ENCODE assay signal across 24 cellular contexts in the genomic region with DNA sequence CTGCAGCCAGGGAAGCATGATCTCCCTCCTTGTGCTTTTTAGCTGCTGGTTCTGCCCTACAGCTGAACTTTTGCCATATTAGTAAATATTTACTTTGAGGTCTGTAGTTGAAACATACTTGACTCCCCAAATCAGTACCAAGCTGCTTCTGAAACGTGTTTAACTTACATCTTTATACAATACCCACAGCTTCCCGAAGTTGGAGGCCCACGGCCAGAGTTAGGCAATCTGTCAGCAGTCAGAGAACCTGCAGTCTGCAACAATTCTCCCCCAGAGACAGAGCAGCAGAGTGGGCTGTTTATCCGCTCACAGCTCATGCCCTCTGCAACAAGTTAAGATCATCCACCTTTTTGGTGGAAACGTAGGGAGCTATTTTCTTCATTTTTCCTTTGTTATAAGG. TPM values are rescaled to one million over a fixed set of nuclear protein-coding genes. Genes with fewer than 3 reads are reported as not detected.
DNase-seq lines count a peak whose midpoint lies in the region; ATAC-seq and TF ChIP-seq lines count a peak whose summit lies in the region.
"Had no signal": no experiment of that assay in that cellular context is flagged by ENCODE, and none has a peak within 500 bp of the region (broad histone marks: within the 10 kb centered on the region; RNA-seq: fewer than 3 reads in every experiment).

No MANE protein-coding gene starts in this region.

- H3K4me3 Mint-ChIP-seq in GM23338 (no peak overlapping the region), progenitor cell of endocrine pancreas (ENCODE audit: low read depth) (peak overlapping the region; percentile 15)
- H3K4me3 Mint-ChIP-seq: CD4-positive, CD25-positive, alpha-beta regulatory T cell had no signal

- H3K36me3 Mint-ChIP-seq in GM23338 (ENCODE audit: low read depth) (no peaks in the 10 kb centered on the region), progenitor cell of endocrine pancreas (ENCODE audit: insufficient read depth) (peaks cover 5% of the 10 kb centered on the region)
- H3K36me3 Mint-ChIP-seq: CD4-positive, CD25-positive, alpha-beta regulatory T cell had no signal

- H3K36me3 ChIP-seq in GM23338 (ENCODE audit: insufficient read depth), result no peaks in the 10 kb centered on the region
- H3K36me3 ChIP-seq: BLaER1 had no signal

- H3K27me3 Mint-ChIP-seq in GM23338 (ENCODE audit: insufficient read depth, low read depth, poor library complexity) (peaks cover 19% of the 10 kb centered on the region), progenitor cell of endocrine pancreas (no peaks in the 10 kb centered on the region)

- peaks cover 27% of the 10 kb centered on the region for H3K27me3 ChIP-seq in GM23338 (ENCODE audit: insufficient read depth)
- H3K27me3 ChIP-seq: BLaER1 had no signal

- H4K20me1 ChIP-seq in GM23338 (replicated peaks; ENCODE audit: insufficient read depth), result no peaks in the 10 kb centered on the region
- H4K20me1 ChIP-seq: BLaER1 had no signal

- no peaks in the 10 kb centered on the region for H3K9me3 Mint-ChIP-seq in GM23338
- H3K9me3 Mint-ChIP-seq in progenitor cell of endocrine pancreas (ENCODE audit: low read depth), result no peaks in the 10 kb centered on the region

- no peak overlapping the region for H3K4me2 ChIP-seq in GM23338
- H3K4me2 ChIP-seq: BLaER1, PC-9 had no signal

- no peak overlapping the region for H3K27ac Mint-ChIP-seq in GM23338
- H3K27ac Mint-ChIP-seq in progenitor cell of endocrine pancreas, result peak overlapping the region; percentile 43

- no peak for ATAC-seq in GM23338
- ATAC-seq: HCT116, Right ventricle myocardium inferior had no signal

- no peaks in the 10 kb centered on the region for H3K79me2 ChIP-seq in GM23338 (replicated peaks; ENCODE audit: insufficient read depth)

- H3K4me1 Mint-ChIP-seq in GM23338, result peaks cover 26% of the 10 kb centered on the region
- peaks cover 36% of the 10 kb centered on the region for H3K4me1 Mint-ChIP-seq in progenitor cell of endocrine pancreas (ENCODE audit: low read depth)

- TF ChIP-seq CTCF in GM23338 (conservative IDR thresholded peaks at IDR 0.05; ENCODE audit: low read depth in 2 of 2), result no peak
- no peak for TF ChIP-seq CTCF in progenitor cell of endocrine pancreas (IDR thresholded peaks at IDR 0.05; ENCODE audit: unreplicated experiment)

- H3K4me3 ChIP-seq in GM23338, result no peak overlapping the region
- H3K4me3 ChIP-seq: BLaER1, PC-9 had no signal

- no peak overlapping the region for H3K27ac ChIP-seq in GM23338 (ENCODE audit: low read depth)
- H3K27ac ChIP-seq: BLaER1, HL-60, PC-9 had no signal

- H3K4me1 ChIP-seq in GM23338 (ENCODE audit: insufficient read depth), result peaks cover 6% of the 10 kb centered on the region
- H3K4me1 ChIP-seq: BLaER1 had no signal

- no peaks in the 10 kb centered on the region for H3K9me2 ChIP-seq in GM23338 (ENCODE audit: insufficient read depth)

- peak overlapping the region; percentile 61; the same call in 1 of the 2 replicates for H2AFZ ChIP-seq in GM23338
- H2AFZ ChIP-seq: PC-9 had no signal

- DNase-seq in NCI-H1105 treated with DMSO at 0.1 percent for 48 hours (lab: John Stamatoyannopoulos, UW) (peak; percentile 11), NCI-H1105 (lab: John Stamatoyannopoulos, UW) (no peak), GM23338 (ENCODE audit: low spot score) (no peak), astrocyte of the hippocampus (ENCODE audit: low read depth, low spot score) (peak; percentile 2), progenitor cell of endocrine pancreas (ENCODE audit: low spot score, unreplicated experiment) (no peak), GM19240 (ENCODE audit: insufficient read length, low spot score) (no peak), OCI-M1 (lab: John Stamatoyannopoulos, UW) (no peak)
- DNase-seq in stimulated activated CD4-positive, alpha-beta T cell treated with anti-CD3 and anti-CD28 coated beads, Interleukin-4, amount 100 ng/mL, for 24 hours, result no peak
- DNase-seq: CD4-positive, CD25-positive, alpha-beta regulatory T cell; GF-D8; NCI-H1092; NCI-H1436 treated with DMSO at 0.1 percent for 48 hours; NCI-H1930; NCI-H2107; NCI-H510A treated with DMSO at 0.1 percent for 48 hours; NK-92 treated with Interleukin-12 subunit alpha and Interleukin-12 subunit beta, amount 100 ng/mL, for 24 hours; PC-9; T-helper 1 cell had no signal

- H3F3A ChIP-seq in GM23338 (replicated peaks; ENCODE audit: low read depth), result no peaks in the 10 kb centered on the region

TF ChIP-seq in GM23338, 12 proteins besides CTCF, POLR2A, EP300 and RAD21 (continues in another document):
- TF ChIP-seq EZH2 (IDR thresholded peaks at IDR 0.05; ENCODE audit: low read depth, unreplicated experiment), result no peak
- no peak for TF ChIP-seq STAT1 (IDR thresholded peaks at IDR 0.05; ENCODE audit: unreplicated experiment)
- TF ChIP-seq, protein P1, sequence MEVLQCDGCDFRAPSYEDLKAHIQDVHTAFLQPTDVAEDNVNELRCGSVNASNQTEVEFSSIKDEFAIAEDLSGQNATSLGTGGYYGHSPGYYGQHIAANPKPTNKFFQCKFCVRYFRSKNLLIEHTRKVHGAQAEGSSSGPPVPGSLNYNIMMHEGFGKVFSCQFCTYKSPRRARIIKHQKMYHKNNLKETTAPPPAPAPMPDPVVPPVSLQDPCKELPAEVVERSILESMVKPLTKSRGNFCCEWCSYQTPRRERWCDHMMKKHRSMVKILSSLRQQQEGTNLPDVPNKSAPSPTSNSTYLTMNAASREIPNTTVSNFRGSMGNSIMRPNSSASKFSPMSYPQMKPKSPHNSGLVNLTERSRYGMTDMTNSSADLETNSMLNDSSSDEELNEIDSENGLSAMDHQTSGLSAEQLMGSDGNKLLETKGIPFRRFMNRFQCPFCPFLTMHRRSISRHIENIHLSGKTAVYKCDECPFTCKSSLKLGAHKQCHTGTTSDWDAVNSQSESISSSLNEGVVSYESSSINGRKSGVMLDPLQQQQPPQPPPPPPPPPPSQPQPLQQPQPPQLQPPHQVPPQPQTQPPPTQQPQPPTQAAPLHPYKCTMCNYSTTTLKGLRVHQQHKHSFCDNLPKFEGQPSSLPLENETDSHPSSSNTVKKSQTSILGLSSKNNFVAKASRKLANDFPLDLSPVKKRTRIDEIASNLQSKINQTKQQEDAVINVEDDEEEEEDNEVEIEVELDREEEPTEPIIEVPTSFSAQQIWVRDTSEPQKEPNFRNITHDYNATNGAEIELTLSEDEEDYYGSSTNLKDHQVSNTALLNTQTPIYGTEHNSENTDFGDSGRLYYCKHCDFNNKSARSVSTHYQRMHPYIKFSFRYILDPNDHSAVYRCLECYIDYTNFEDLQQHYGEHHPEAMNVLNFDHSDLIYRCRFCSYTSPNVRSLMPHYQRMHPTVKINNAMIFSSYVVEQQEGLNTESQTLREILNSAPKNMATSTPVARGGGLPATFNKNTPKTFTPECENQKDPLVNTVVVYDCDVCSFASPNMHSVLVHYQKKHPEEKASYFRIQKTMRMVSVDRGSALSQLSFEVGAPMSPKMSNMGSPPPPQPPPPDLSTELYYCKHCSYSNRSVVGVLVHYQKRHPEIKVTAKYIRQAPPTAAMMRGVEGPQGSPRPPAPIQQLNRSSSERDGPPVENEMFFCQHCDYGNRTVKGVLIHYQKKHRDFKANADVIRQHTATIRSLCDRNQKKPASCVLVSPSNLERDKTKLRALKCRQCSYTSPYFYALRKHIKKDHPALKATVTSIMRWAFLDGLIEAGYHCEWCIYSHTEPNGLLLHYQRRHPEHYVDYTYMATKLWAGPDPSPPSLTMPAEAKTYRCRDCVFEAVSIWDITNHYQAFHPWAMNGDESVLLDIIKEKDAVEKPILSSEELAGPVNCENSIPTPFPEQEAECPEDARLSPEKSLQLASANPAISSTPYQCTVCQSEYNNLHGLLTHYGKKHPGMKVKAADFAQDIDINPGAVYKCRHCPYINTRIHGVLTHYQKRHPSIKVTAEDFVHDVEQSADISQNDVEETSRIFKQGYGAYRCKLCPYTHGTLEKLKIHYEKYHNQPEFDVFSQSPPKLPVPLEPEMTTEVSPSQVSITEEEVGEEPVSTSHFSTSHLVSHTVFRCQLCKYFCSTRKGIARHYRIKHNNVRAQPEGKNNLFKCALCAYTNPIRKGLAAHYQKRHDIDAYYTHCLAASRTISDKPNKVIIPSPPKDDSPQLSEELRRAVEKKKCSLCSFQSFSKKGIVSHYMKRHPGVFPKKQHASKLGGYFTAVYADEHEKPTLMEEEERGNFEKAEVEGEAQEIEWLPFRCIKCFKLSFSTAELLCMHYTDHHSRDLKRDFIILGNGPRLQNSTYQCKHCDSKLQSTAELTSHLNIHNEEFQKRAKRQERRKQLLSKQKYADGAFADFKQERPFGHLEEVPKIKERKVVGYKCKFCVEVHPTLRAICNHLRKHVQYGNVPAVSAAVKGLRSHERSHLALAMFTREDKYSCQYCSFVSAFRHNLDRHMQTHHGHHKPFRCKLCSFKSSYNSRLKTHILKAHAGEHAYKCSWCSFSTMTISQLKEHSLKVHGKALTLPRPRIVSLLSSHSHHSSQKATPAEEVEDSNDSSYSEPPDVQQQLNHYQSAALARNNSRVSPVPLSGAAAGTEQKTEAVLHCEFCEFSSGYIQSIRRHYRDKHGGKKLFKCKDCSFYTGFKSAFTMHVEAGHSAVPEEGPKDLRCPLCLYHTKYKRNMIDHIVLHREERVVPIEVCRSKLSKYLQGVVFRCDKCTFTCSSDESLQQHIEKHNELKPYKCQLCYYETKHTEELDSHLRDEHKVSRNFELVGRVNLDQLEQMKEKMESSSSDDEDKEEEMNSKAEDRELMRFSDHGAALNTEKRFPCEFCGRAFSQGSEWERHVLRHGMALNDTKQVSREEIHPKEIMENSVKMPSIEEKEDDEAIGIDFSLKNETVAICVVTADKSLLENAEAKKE (CRISPR knock-in tag; IDR thresholded peaks at IDR 0.05), result no peak
- no peak for TF ChIP-seq NANOG (IDR thresholded peaks at IDR 0.05; ENCODE audit: borderline replicate concordance)
- no peak for TF ChIP-seq CREB1 (CRISPR knock-in tag; IDR thresholded peaks at IDR 0.05; ENCODE audit: low read depth)
- no peak for TF ChIP-seq JUNB (IDR thresholded peaks at IDR 0.05; ENCODE audit: unreplicated experiment)
- no peak for TF ChIP-seq POLR2AphosphoS5 (IDR thresholded peaks at IDR 0.05; ENCODE audit: low read depth)
- TF ChIP-seq, protein P2, sequence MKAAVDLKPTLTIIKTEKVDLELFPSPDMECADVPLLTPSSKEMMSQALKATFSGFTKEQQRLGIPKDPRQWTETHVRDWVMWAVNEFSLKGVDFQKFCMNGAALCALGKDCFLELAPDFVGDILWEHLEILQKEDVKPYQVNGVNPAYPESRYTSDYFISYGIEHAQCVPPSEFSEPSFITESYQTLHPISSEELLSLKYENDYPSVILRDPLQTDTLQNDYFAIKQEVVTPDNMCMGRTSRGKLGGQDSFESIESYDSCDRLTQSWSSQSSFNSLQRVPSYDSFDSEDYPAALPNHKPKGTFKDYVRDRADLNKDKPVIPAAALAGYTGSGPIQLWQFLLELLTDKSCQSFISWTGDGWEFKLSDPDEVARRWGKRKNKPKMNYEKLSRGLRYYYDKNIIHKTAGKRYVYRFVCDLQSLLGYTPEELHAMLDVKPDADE (IDR thresholded peaks at IDR 0.05), result no peak

RNA-seq across cellular contexts. Expression of a gene that starts 1.5 kb away (rescaled TPM):
- 2.6 and 2.8 TPM in 2 replicates for total RNA-seq in GM23338 (2014; rRNA removed; shearing (Covaris generic))
- polyA plus RNA-seq in GM23338 (2016; fragmentation: Nextera tagmentation; extraction: Ambion mirVana), result 1.0 and 1.3 TPM in 2 replicates
- total RNA-seq in progenitor cell of endocrine pancreas, result 21.2 and 22.7 TPM in 2 replicates
- total RNA-seq: A172; CD4-positive, CD25-positive, alpha-beta regulatory T cell; RPMI7951 had no signal

Comparison
In these comparisons a context has a peak if more than half of its experiments do, and no peak if none do; other contexts are left out.
1. DNase-seq: peak in NCI-H1105 treated with DMSO at 0.1 percent for 48 hours (single experiment) and astrocyte of the hippocampus (single experiment); none in NCI-H1105 (single experiment), GM23338 (single experiment), progenitor cell of endocrine pancreas (single experiment), GM19240 (single experiment), OCI-M1 (single experiment) and stimulated activated CD4-positive, alpha-beta T cell treated with anti-CD3 and anti-CD28 coated beads, Interleukin-4, amount 100 ng/mL, for 24 hours (single experiment).